10 cellular contexts compared by ENCODE assay signal in the genomic region with DNA sequence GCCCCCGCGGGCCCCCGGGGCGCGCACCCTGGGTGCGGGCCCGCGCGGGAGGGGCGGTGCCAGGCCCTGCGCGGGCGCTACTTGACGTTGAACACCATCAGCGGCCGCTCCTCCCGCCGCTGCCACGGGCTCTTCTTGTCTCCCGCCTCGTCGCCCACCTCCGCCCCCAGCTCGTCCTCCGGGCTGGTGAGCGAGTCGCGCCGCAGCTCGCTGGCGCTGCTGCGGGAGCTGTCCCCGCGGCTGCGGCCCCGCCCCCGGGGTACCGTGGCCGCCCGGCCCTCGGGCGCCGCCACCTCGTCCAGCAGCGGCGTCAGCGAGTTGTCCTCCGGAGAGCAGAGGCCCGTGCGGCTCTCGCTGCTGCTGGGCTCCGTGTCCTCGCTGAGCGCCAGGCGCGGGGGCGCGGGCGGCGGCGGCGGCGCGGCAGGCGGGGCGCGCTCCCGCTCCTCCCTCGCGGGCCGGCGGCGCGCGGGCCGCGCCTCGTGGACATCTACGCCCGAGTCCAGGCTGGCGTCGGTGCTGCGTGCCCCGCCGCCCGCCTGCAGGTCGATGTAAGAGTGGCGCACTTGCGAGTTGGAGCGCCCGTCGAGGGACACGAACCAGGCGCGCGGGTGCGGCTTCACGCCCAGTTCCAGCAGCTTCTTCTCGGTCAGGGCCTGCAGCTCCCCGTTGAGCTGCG. TPM values are rescaled to one million over a fixed set of nuclear protein-coding genes. Genes with fewer than 3 reads are reported as not detected.
DNase-seq lines count a peak whose midpoint lies in the region; ATAC-seq and TF ChIP-seq lines count a peak whose summit lies in the region.
"Had no signal": no experiment of that assay in that cellular context is flagged by ENCODE, and none has a peak within 500 bp of the region (broad histone marks: within the 10 kb centered on the region; RNA-seq: fewer than 3 reads in every experiment).

No MANE protein-coding gene starts in this region.

- H3K36me3 ChIP-seq in BLaER1 treated with 17β-estradiol and CSF1 and Interleukin-3, amounts not matched to agents 10 nM and 100 nM, result peaks cover 24 to 48% (median 43%) of the 10 kb centered on the region in 11 experiments
- peaks cover 9% of the 10 kb centered on the region for H3K36me3 ChIP-seq in mucosa of descending colon (ENCODE audit: low read depth)

- no peaks in the 10 kb centered on the region for H3K9me3 ChIP-seq in BLaER1 treated with 17β-estradiol and CSF1 and Interleukin-3, amounts not matched to agents 10 nM and 100 nM (replicated peaks in 1 of 11)
- H3K9me3 ChIP-seq in mucosa of descending colon, result no peaks in the 10 kb centered on the region

- peak overlapping the region; percentile 41 for H3K4me3 Mint-ChIP-seq in central memory CD8-positive, alpha-beta T cell

- peak; percentile 68 for DNase-seq in HuH-7.5 (ENCODE audit: low spot score)
- DNase-seq in central memory CD8-positive, alpha-beta T cell (ENCODE audit: low spot score in 2 of 2), result no peak
- peak in 2 of 3 donors; percentile 52 to 54 for DNase-seq in mucosa of descending colon
- no peak for DNase-seq in NCI-H2029 treated with DMSO at 0.1 percent for 48 hours (lab: John Stamatoyannopoulos, UW)
- DNase-seq in NCI-H2029 (lab: John Stamatoyannopoulos, UW), result no peak
- DNase-seq: cortex of kidney, NCI-H187 had no signal

- H3K27ac Mint-ChIP-seq in central memory CD8-positive, alpha-beta T cell (ENCODE audit: low read depth), result no peak overlapping the region

- no peaks in the 10 kb centered on the region for H3K9me3 Mint-ChIP-seq in central memory CD8-positive, alpha-beta T cell

- H3K4me3 ChIP-seq in BLaER1 treated with 17β-estradiol and CSF1 and Interleukin-3, amounts not matched to agents 10 nM and 100 nM, result peak overlapping the region; percentile 43 to 69 (median 58)
- H3K4me3 ChIP-seq in mucosa of descending colon, result no peak overlapping the region

- H3K27me3 ChIP-seq in BLaER1 treated with 17β-estradiol and CSF1 and Interleukin-3, amounts not matched to agents 10 nM and 100 nM, result peaks cover 29 to 41% (median 33%) of the 10 kb centered on the region in 11 experiments

- no peaks in the 10 kb centered on the region for H3K27me3 Mint-ChIP-seq in central memory CD8-positive, alpha-beta T cell

- H3K9ac ChIP-seq in BLaER1 treated with 17β-estradiol and CSF1 and Interleukin-3, amounts not matched to agents 10 nM and 100 nM, result peak overlapping the region; percentile 33 to 73 (median 59); a peak in 20 of 22 replicates

- peaks cover 6% of the 10 kb centered on the region for H3K4me1 Mint-ChIP-seq in central memory CD8-positive, alpha-beta T cell

- intact Hi-C loops in mucosa of descending colon (cut with DNase I, micrococcal nuclease), result no loop called here

- peaks cover 26 to 73% (median 50%) of the 10 kb centered on the region in 11 experiments; a peak in 20 of 22 replicates for H4K20me1 ChIP-seq in BLaER1 treated with 17β-estradiol and CSF1 and Interleukin-3, amounts not matched to agents 10 nM and 100 nM

- peaks cover 30 to 44% (median 38%) of the 10 kb centered on the region in 10 experiments for H3K4me1 ChIP-seq in BLaER1 treated with 17β-estradiol and CSF1 and Interleukin-3, amounts not matched to agents 10 nM and 100 nM
- H3K4me1 ChIP-seq in mucosa of descending colon (ENCODE audit: low read depth), result no peaks in the 10 kb centered on the region

- ATAC-seq in central memory CD8-positive, alpha-beta T cell (replicated peaks; ENCODE audit: extremely low read depth, poor library complexity, severe bottlenecking), result no peak
- ATAC-seq in mucosa of descending colon (peak; percentile 22), GM18498 (IDR thresholded peaks at IDR 0.05; ENCODE audit: unreplicated experiment) (no peak), HG02885 (IDR thresholded peaks at IDR 0.05; ENCODE audit: poor library complexity, unreplicated experiment) (no peak)

- peak overlapping the region; percentile 85 to 97 (median 93) for H3K4me2 ChIP-seq in BLaER1 treated with 17β-estradiol and CSF1 and Interleukin-3, amounts not matched to agents 10 nM and 100 nM

- H3K36me3 Mint-ChIP-seq in central memory CD8-positive, alpha-beta T cell (ENCODE audit: insufficient read depth), result peaks cover 8% of the 10 kb centered on the region

- H3K27ac ChIP-seq in BLaER1 treated with 17β-estradiol and CSF1 and Interleukin-3, amounts not matched to agents 10 nM and 100 nM, result no peak overlapping the region

- TF ChIP-seq CTCF in mucosa of descending colon (IDR thresholded peaks at IDR 0.05), result no peak

RNA-seq across cellular contexts. Expression of gene GRN, which starts 8.7 kb away (rescaled TPM):
- total RNA-seq in mucosa of descending colon, result 100 to 1,000 TPM; 282 to 500 (median 411) TPM

RNA-seq across cellular contexts. Expression of gene FAM171A2, which starts 9.9 kb away (rescaled TPM):
- total RNA-seq in mucosa of descending colon, result 1 to 10 TPM in 1 of 3 donors, under 1 TPM in 2; 0.12 to 1.3 (median 0.31) TPM

RNA-seq across cellular contexts. Expression of gene SLC25A39, which starts 29.2 kb away (rescaled TPM):
- total RNA-seq in mucosa of descending colon, result 100 to 1,000 TPM in 2 of 3 donors, 10 to 100 TPM in 1; 91.8 to 142 (median 133) TPM

RNA-seq across cellular contexts. Expression of gene ITGA2B, which starts 35.7 kb away (rescaled TPM):
- total RNA-seq in mucosa of descending colon, result under 1 TPM; 0.26 to 0.79 (median 0.41) TPM

RNA-seq across cellular contexts. Expression of gene RUNDC3A, which starts 45.4 kb away (rescaled TPM):
- 1 to 10 TPM in 2 of 3 donors, under 1 TPM in 1; 0.34 to 3.7 (median 1.4) TPM for total RNA-seq in mucosa of descending colon

Comparison
In these comparisons a context has a peak if more than half of its experiments do, and no peak if none do; other contexts are left out.
1. DNase-seq: peak in HuH-7.5 (single experiment) and mucosa of descending colon (2 of 3); none in central memory CD8-positive, alpha-beta T cell (0 of 2), NCI-H2029 treated with DMSO at 0.1 percent for 48 hours (single experiment) and NCI-H2029 (single experiment).